8 cellular contexts compared by ENCODE assay signal in the genomic region with DNA sequence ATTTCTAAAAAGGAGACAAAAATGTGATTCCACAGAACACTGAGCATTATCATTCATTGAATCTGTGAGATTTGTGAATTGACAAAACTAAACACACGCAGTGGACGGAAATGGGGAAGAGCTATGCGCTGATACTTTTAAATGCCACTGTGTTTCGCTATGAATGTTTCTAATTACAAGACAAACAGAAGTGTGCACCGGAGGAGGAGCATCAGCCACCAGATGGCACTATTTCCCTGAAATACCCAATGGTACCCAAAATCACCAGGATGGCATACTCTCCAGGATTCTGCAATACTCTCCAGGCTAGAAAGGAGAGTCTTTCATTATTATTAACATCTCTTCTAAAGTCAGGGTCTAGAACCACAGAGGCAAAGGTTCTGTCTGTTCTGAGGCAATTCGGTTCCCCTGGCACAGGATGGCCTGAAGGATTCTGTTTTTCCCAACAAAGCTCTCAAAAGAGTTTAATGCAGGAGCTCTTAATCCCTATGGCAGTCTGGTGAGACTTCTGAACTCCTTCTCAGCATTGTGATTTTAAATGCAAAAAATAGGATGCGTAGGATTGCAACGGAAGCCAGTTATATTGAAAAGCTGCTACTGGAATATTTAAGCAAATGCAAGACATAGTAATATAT. TPM values are rescaled to one million over a fixed set of nuclear protein-coding genes. Genes with fewer than 3 reads are reported as not detected.
DNase-seq lines count a peak whose midpoint lies in the region; ATAC-seq and TF ChIP-seq lines count a peak whose summit lies in the region.

No MANE protein-coding gene starts in this region.

- peaks cover 7% of the 10 kb centered on the region for H3K4me1 Mint-ChIP-seq in neural progenitor cell

- H3K27me3 ChIP-seq in fibroblast of lung (ENCODE audit: control insufficient read depth, insufficient read depth, low read length) (peaks cover 14% of the 10 kb centered on the region), neural progenitor cell (no peaks in the 10 kb centered on the region), suprapubic skin (peaks cover 17% of the 10 kb centered on the region)

- WGBS in suprapubic skin: 19% methylated on average over 8 of the region's 8 CpGs

- no peak for TF ChIP-seq POLR2A in suprapubic skin (IDR thresholded peaks at IDR 0.05)

- no peaks in the 10 kb centered on the region for H3K36me3 Mint-ChIP-seq in neural progenitor cell

- H3K4me3 ChIP-seq in OCI-LY7 (ENCODE audit: low read depth, low read length, poor library complexity, severe bottlenecking) (no peak overlapping the region), fibroblast of lung (replicated peaks in 1 of 4; ENCODE audit: control extremely low read depth in 1 of 4, insufficient read depth in 1 of 4, low read depth in 3 of 4, low read length in 4 of 4) (no peak overlapping the region), neural progenitor cell (no peak overlapping the region), suprapubic skin (no peak overlapping the region)

- intact Hi-C loops in OCI-LY7 (cut with micrococcal nuclease; ENCODE audit: unreplicated experiment): loop anchor here (5.0 kb wide), 1 partner anchor 1260 kb away; no protein-coding TSS in a partner anchor

- CTCF ChIA-PET in OCI-LY7 (lab: Charles Lee; ENCODE audit: unreplicated experiment): no interaction called here

- H2AFZ ChIP-seq in OCI-LY7 (ENCODE audit: low read length) (no peak overlapping the region; the same call in 1 of the 2 replicates), fibroblast of lung (ENCODE audit: low read length) (peak overlapping the region; percentile 34), neural progenitor cell (replicated peaks) (peak overlapping the region; percentile 23)

- H3K27ac Mint-ChIP-seq in neural progenitor cell: no peak overlapping the region

- peaks cover 7% of the 10 kb centered on the region for H3K27me3 Mint-ChIP-seq in neural progenitor cell (ENCODE audit: insufficient read depth, low read depth)

- no peaks in the 10 kb centered on the region for H3K9me2 ChIP-seq in OCI-LY7 (ENCODE audit: insufficient read depth, low read length)

- no peaks in the 10 kb centered on the region for H3K9me3 ChIP-seq in OCI-LY7 (ENCODE audit: low read length)
- H3K9me3 ChIP-seq in fibroblast of lung (ENCODE audit: control insufficient read depth, insufficient read depth, low read depth, low read length): no peaks in the 10 kb centered on the region
- H3K9me3 ChIP-seq in neural progenitor cell (ENCODE audit: low read depth): no peaks in the 10 kb centered on the region
- no peaks in the 10 kb centered on the region for H3K9me3 ChIP-seq in suprapubic skin

- H3K9ac ChIP-seq in fibroblast of lung (ENCODE audit: insufficient read depth, low read length): no peak overlapping the region
- no peak overlapping the region for H3K9ac ChIP-seq in neural progenitor cell

- TF ChIP-seq EP300 in suprapubic skin (IDR thresholded peaks at IDR 0.05): no peak

- no peaks in the 10 kb centered on the region for H3K4me1 ChIP-seq in OCI-LY7 (ENCODE audit: insufficient read depth, low read length, poor library complexity, severe bottlenecking)
- no peaks in the 10 kb centered on the region for H3K4me1 ChIP-seq in fibroblast of lung (ENCODE audit: control insufficient read depth, extremely low read depth, insufficient read depth, low read length)
- H3K4me1 ChIP-seq in neural progenitor cell: no peaks in the 10 kb centered on the region
- peaks cover 2% of the 10 kb centered on the region for H3K4me1 ChIP-seq in suprapubic skin

- POLR2A ChIA-PET in OCI-LY7 (lab: Charles Lee): interaction anchor here (0.7 to 1.0 kb wide), 2 partner anchors 14 to 1173 kb away, joined by 3 read pairs; a partner anchor contains a TSS

- H3K4me2 ChIP-seq in OCI-LY7 (ENCODE audit: low read length) (0 out of 2 replicates have a peak overlapping the region, but pooled peaks have one; percentile 15), fibroblast of lung (ENCODE audit: extremely low read depth, insufficient read depth, low read length) (peak overlapping the region; percentile 83), neural progenitor cell (no peak overlapping the region)

- no peaks in the 10 kb centered on the region for H3F3A ChIP-seq in neural progenitor cell (ENCODE audit: low read depth)

- H3K27ac ChIP-seq in OCI-LY7 (ENCODE audit: low read depth, low read length, poor library complexity, severe bottlenecking) (no peak overlapping the region), fibroblast of lung (ENCODE audit: insufficient read depth, low read length) (no peak overlapping the region), neural progenitor cell (no peak overlapping the region), suprapubic skin (no peak overlapping the region)

- no peak overlapping the region for H3K4me3 Mint-ChIP-seq in neural progenitor cell

- no peaks in the 10 kb centered on the region for H3K9me3 Mint-ChIP-seq in neural progenitor cell

- TF ChIP-seq CTCF in OCI-LY7 (conservative IDR thresholded peaks at IDR 0.05; ENCODE audit: low read length) (peak; percentile 93), fibroblast of lung (conservative IDR thresholded peaks at IDR 0.05 in 1 of 2, IDR thresholded peaks at IDR 0.05 in 1 of 2; ENCODE audit: low read depth in 1 of 2, low read length in 2 of 2) (peak; percentile 84 to 90), neural progenitor cell (IDR thresholded peaks at IDR 0.05) (peak; percentile 95), suprapubic skin (IDR thresholded peaks at IDR 0.05) (peak; percentile 39 to 74)

- H3K79me2 ChIP-seq in OCI-LY7 (ENCODE audit: insufficient read depth, low read depth, low read length) (no peaks in the 10 kb centered on the region), fibroblast of lung (ENCODE audit: control insufficient read depth, insufficient read depth, low read length) (no peaks in the 10 kb centered on the region), neural progenitor cell (ENCODE audit: low read depth) (no peaks in the 10 kb centered on the region)

- H3K36me3 ChIP-seq in OCI-LY7 (ENCODE audit: insufficient read depth, low read length) (no peaks in the 10 kb centered on the region), fibroblast of lung (ENCODE audit: control insufficient read depth, insufficient read depth, low read length) (no peaks in the 10 kb centered on the region), neural progenitor cell (no peaks in the 10 kb centered on the region), suprapubic skin (no peaks in the 10 kb centered on the region)

- DNase-seq in EL (peak; percentile 76), HuH-7 (ENCODE audit: low spot score) (peak; percentile 44), OCI-LY7 (ENCODE audit: low spot score) (peak; percentile 75), activated T-cell treated with anti-CD3 and anti-CD28 coated beads for 48 hours (ENCODE audit: low read depth) (peak; percentile 49), fibroblast of lung (ENCODE audit: low read depth in 2 of 2) (peak; percentile 53 to 76), neural progenitor cell (ENCODE audit: low spot score) (peak; percentile 84), suprapubic skin (ENCODE audit: low spot score in 2 of 2) (peak in 1 of 2 donors; percentile 67)

- no TSS peak for BruUV-seq in OCI-LY7 (replicated peaks; lab: Mats Ljungman, UMichigan)

- H4K20me1 ChIP-seq in OCI-LY7 (ENCODE audit: insufficient read depth, low read length) (no peaks in the 10 kb centered on the region), fibroblast of lung (ENCODE audit: control insufficient read depth, extremely low read depth, insufficient read depth, low read length) (no peaks in the 10 kb centered on the region), neural progenitor cell (ENCODE audit: low read depth) (no peaks in the 10 kb centered on the region)

- peak; percentile 90 for ATAC-seq in GM21576 (IDR thresholded peaks at IDR 0.05; ENCODE audit: unreplicated experiment)

RNA-seq across cellular contexts. Expression of a gene that starts 13.8 kb away (rescaled TPM):
- 68.0 and 69.4 TPM in 2 replicates for total RNA-seq in OCI-LY7 (2014; rRNA removed; shearing (Covaris generic))
- total RNA-seq in OCI-LY7 (2022): 57.7 and 70.6 TPM in 2 replicates
- total RNA-seq in fibroblast of lung: 39.5 and 42.6 TPM in 2 replicates
- polyA plus RNA-seq in fibroblast of lung: 40.7 and 49.4 TPM in 2 replicates
- 33.3 and 46.1 TPM in 2 replicates for polyA plus RNA-seq in fibroblast of lung (2012)
- polyA minus RNA-seq in fibroblast of lung (ENCODE audit: low replicate concordance): 9.1 and 9.9 TPM in 2 replicates
- total RNA-seq in neural progenitor cell (ENCODE audit: low replicate concordance): 38.7 and 58.0 TPM in 2 replicates
- 10 to 100 TPM; 23.2 to 43.8 (median 34.8) TPM for total RNA-seq in suprapubic skin
